Comparison of ENCODE assay signal across 19 cellular contexts in the genomic region with DNA sequence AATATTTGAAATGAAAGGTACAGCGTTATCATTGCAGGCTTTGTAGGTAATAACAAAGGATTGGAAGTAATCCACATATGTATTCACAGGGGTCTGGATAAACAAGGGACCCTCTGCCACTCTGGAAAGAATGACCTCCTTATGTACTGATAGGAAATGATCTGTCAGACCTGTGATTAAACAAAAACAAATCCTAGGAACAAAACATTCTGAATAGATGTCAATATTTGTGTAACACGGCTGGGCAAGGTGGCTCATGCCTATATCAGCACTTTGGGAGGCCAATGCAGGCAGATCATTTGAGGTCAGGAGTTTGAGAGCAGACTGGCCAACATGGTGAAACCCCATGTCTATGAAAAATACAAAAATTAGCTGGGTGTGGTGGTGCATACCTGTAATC.
"Had no signal": no experiment of that assay in that cellular context is flagged by ENCODE, and none has a peak within 500 bp of the region (broad histone marks: within the 10 kb centered on the region; RNA-seq: fewer than 3 reads in every experiment).

No MANE protein-coding gene starts in this region.

- H3K4me3 ChIP-seq: breast epithelium, gastrocnemius medialis, spleen, tibial nerve had no signal

- DNase-seq: activated CD4-positive, alpha-beta memory T cell treated with anti-CD3 and anti-CD28 coated beads, Interleukin-2, amount 10 ng/mL, durations not matched to agents 7 days and 5 days; activated CD4-positive, alpha-beta T cell treated with anti-CD3 and anti-CD28 coated beads for 1 hour; activated CD4-positive, alpha-beta T cell treated with anti-CD3 and anti-CD28 coated beads, Interleukin-2, amount 10 ng/mL, durations not matched to agents 7 days and 5 days; activated naive CD8-positive, alpha-beta T cell treated with anti-CD3 and anti-CD28 coated beads, Interleukin-2, amount 50 U/mL, for 24 hours; amygdala; central memory CD4-positive, alpha-beta T cell; gastrocnemius medialis; hippocampal formation; left cardiac atrium; midbrain; naive thymus-derived CD4-positive, alpha-beta T cell; occipital lobe; right cardiac atrium; spleen; stimulated activated naive CD4-positive, alpha-beta T cell treated with Interleukin-2 at 50 U/mL for 16 hours; T-helper 2 cell had no signal

- H3K9me3 ChIP-seq: breast epithelium, gastrocnemius medialis, spleen, tibial nerve had no signal

- H3K27ac ChIP-seq: breast epithelium, gastrocnemius medialis, spleen, tibial nerve had no signal

- ATAC-seq: activated naive CD8-positive, alpha-beta T cell treated with anti-CD3 and anti-CD28 coated beads, Interleukin-2, amount 50 U/mL, for 24 hours; gastrocnemius medialis; left cardiac atrium; naive thymus-derived CD4-positive, alpha-beta T cell; right cardiac atrium; WTC11 had no signal

- H3K27me3 ChIP-seq: gastrocnemius medialis, tibial nerve had no signal

- H3K36me3 ChIP-seq: breast epithelium had no signal

- H3K4me1 ChIP-seq: breast epithelium, gastrocnemius medialis, spleen, tibial nerve had no signal
